ENCODE assay signal across 10 cellular contexts in the genomic region with DNA sequence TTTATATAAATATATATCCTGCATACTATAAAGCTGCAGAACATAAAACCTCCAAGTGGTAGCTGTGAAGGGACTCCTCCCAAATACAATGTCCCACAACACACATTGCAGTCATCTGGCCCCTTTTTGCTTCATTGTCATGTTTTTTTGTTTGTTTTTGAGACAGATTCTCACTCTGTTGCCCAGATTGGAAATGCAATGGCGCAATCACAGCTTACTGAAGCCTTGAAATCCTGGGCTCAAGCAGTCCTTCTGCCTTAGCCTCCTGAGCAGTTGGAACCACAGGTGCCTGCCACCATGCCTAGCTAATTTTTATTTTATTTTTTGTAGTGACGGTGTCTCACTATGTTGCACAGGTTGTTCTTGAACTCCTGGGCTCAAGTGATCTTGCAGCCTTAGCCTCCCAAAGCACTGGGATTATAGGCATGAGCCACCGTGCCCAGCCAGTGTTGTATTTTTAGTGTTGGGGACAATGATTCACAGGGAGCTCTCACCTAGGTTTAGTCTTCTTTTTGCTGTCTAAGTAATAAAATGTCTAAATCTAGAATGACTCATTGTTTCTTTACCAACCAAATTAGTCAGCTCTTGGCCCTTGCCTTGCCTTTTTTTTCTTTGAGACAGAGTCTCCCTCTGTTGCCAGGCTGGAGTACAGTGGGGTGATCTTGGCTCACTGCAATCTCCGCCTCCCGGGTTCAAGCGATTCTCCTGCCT. TPM values are rescaled to one million over a fixed set of nuclear protein-coding genes. Genes with fewer than 3 reads are reported as not detected.
DNase-seq lines count a peak whose midpoint lies in the region; ATAC-seq, FAIRE-seq and TF ChIP-seq lines count a peak whose summit lies in the region.
"Had no signal": no experiment of that assay in that cellular context is flagged by ENCODE, and none has a peak within 500 bp of the region (broad histone marks: within the 10 kb centered on the region; RNA-seq: fewer than 3 reads in every experiment).

No MANE protein-coding gene starts in this region.

- dilution Hi-C loops in endothelial cell of umbilical vein (cut with MboI; ENCODE audit: extremely low pct_ligation_motif_present, low sequenced_read_pairs), result no loop called here

- no peak overlapping the region for H3K27ac ChIP-seq in endothelial cell of umbilical vein (ENCODE audit: insufficient read depth, low read depth, low read length)

- no peak for TF ChIP-seq CTCF in endothelial cell of umbilical vein (IDR thresholded peaks at IDR 0.05; ENCODE audit: extremely low read depth in 1 of 2, insufficient read depth in 1 of 2, low read depth in 1 of 2, low read length in 2 of 2)

- no peaks in the 10 kb centered on the region for H3K36me3 ChIP-seq in endothelial cell of umbilical vein (ENCODE audit: control insufficient read depth in 2 of 2, extremely low read depth in 1 of 2, insufficient read depth in 2 of 2, low read length in 2 of 2)

- no peaks in the 10 kb centered on the region for H3K9me3 ChIP-seq in endothelial cell of umbilical vein (replicated peaks; ENCODE audit: control insufficient read depth, insufficient read depth, low read length)

- no peak overlapping the region for H3K4me2 ChIP-seq in endothelial cell of umbilical vein (ENCODE audit: insufficient read depth, low read length)

- peak; percentile 27 for DNase-seq in activated naive CD4-positive, alpha-beta T cell treated with Interleukin-2 at 50 U/mL for 16 hours
- DNase-seq in activated naive CD4-positive, alpha-beta T cell (lab: John Stamatoyannopoulos, UW), result no peak
- DNase-seq in NOMO-1 treated with DMSO at 0.1 percent for 48 hours (lab: John Stamatoyannopoulos, UW; ENCODE audit: unreplicated experiment) (peak; percentile 67), endothelial cell of umbilical vein (ENCODE audit: low read depth, low spot score) (peak; percentile 31), NCI-H2107 treated with DMSO at 0.1 percent for 48 hours (lab: John Stamatoyannopoulos, UW; ENCODE audit: unreplicated experiment) (no peak)
- peak; percentile 12 for DNase-seq in stimulated activated naive CD8-positive, alpha-beta T cell treated with anti-CD3 and anti-CD28 coated beads, Interleukin-15, Interleukin-2, amounts not matched to agents 100 U/mL and 50 U/mL, for 24 hours
- DNase-seq: CD4-positive, CD25-positive, alpha-beta regulatory T cell; Kasumi-1 had no signal

- no peaks in the 10 kb centered on the region for H3K9me1 ChIP-seq in endothelial cell of umbilical vein (replicated peaks; ENCODE audit: control insufficient read depth, extremely low read depth, insufficient read depth, low read length)

- no peaks in the 10 kb centered on the region for H3K4me1 ChIP-seq in endothelial cell of umbilical vein (ENCODE audit: control insufficient read depth, extremely low read depth, insufficient read depth, low read length)

- BruUV-seq in endothelial cell of umbilical vein (replicated peaks; lab: Mats Ljungman, UMichigan), result no TSS peak

- peak; percentile 90 for ATAC-seq in stimulated activated naive CD8-positive, alpha-beta T cell treated with anti-CD3 and anti-CD28 coated beads, Interleukin-15, Interleukin-2, amounts not matched to agents 100 U/mL and 50 U/mL, for 24 hours
- ATAC-seq in GM21526 (IDR thresholded peaks at IDR 0.05; ENCODE audit: low FRiP score, unreplicated experiment) (no peak), HG03280 (IDR thresholded peaks at IDR 0.05; ENCODE audit: unreplicated experiment) (no peak)

- H3K27me3 ChIP-seq in endothelial cell of umbilical vein (ENCODE audit: control insufficient read depth in 2 of 2, insufficient read depth in 2 of 2, low read length in 2 of 2), result no peaks in the 10 kb centered on the region

- CTCF ChIA-PET in endothelial cell of umbilical vein (lab: Charles Lee), result interaction anchor here (0.6 to 5.1 kb wide), 6 partner anchors 33 to 141 kb away, joined by 3 to 48 read pairs (median 5); no protein-coding TSS in a partner anchor

- H3K9ac ChIP-seq in endothelial cell of umbilical vein (replicated peaks; ENCODE audit: extremely low read depth, insufficient read depth, low read length), result no peak overlapping the region

- H3K79me2 ChIP-seq in endothelial cell of umbilical vein (ENCODE audit: control insufficient read depth, insufficient read depth, low read length), result no peaks in the 10 kb centered on the region

- H2AFZ ChIP-seq in endothelial cell of umbilical vein (ENCODE audit: low read depth, low read length), result no peak overlapping the region

- no peaks in the 10 kb centered on the region for H4K20me1 ChIP-seq in endothelial cell of umbilical vein (replicated peaks; ENCODE audit: control insufficient read depth, extremely low read depth, insufficient read depth, low read length)

- FAIRE-seq in endothelial cell of umbilical vein (lab: Jason Lieb, UNC), result peak; percentile 87

- H3K4me3 ChIP-seq in endothelial cell of umbilical vein (replicated peaks in 1 of 3; ENCODE audit: insufficient read depth in 1 of 3, low read depth in 1 of 3, low read length in 3 of 3), result no peak overlapping the region

- POLR2A ChIA-PET in endothelial cell of umbilical vein (lab: Charles Lee), result interaction anchor here (0.6 kb wide), 1 partner anchor 24 kb away, joined by 5 read pairs; no protein-coding TSS in a partner anchor

- no peak for TF ChIP-seq POLR2A in endothelial cell of umbilical vein (IDR thresholded peaks at IDR 0.05; ENCODE audit: low read depth, low read length)

- intact Hi-C loops in endothelial cell of umbilical vein (cut with micrococcal nuclease), result no loop called here

TF ChIP-seq in endothelial cell of umbilical vein, 7 proteins besides CTCF, POLR2A, EP300 and RAD21:
- TF ChIP-seq FOS (IDR thresholded peaks at IDR 0.05; ENCODE audit: borderline replicate concordance, insufficient read depth, low read length) (peak; percentile 36), EZH2 (IDR thresholded peaks at IDR 0.05; ENCODE audit: borderline replicate concordance, low read depth, low read length, severe bottlenecking) (no peak), POLR2AphosphoS5 (IDR thresholded peaks at IDR 0.05; ENCODE audit: insufficient read depth, low read depth, low read length) (no peak), GATA2 (IDR thresholded peaks at IDR 0.05; ENCODE audit: insufficient read depth, insufficient read length, low read depth, low read length) (no peak), JUN (IDR thresholded peaks at IDR 0.05; ENCODE audit: borderline replicate concordance, insufficient read depth, insufficient read length, low read depth) (peak; percentile 12), MYC (IDR thresholded peaks at IDR 0.05; ENCODE audit: low read depth, low read length) (no peak)
- TF ChIP-seq, protein P1, sequence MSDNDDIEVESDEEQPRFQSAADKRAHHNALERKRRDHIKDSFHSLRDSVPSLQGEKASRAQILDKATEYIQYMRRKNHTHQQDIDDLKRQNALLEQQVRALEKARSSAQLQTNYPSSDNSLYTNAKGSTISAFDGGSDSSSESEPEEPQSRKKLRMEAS (IDR thresholded peaks at IDR 0.05; ENCODE audit: insufficient read depth, insufficient read length), result no peak

RNA-seq across cellular contexts. Expression of a gene that starts 24.0 kb away (rescaled TPM):
- total RNA-seq in endothelial cell of umbilical vein, result 34.5 and 38.3 TPM in 2 replicates
- polyA plus RNA-seq in endothelial cell of umbilical vein, result 4.6 and 8.1 TPM in 2 replicates
- 9.3 and 10.5 TPM in 2 replicates for polyA plus RNA-seq in endothelial cell of umbilical vein (2011; cell fraction: cytosol; rRNA removed)
- polyA plus RNA-seq in endothelial cell of umbilical vein (2011; cell fraction: nucleus; rRNA removed), result 10.4 and 13.7 TPM in 2 replicates
- 15.4 and 18.8 TPM in 2 replicates for polyA plus RNA-seq in endothelial cell of umbilical vein (2012)
- 13.0 and 14.9 TPM in 2 replicates for polyA minus RNA-seq in endothelial cell of umbilical vein
- polyA minus RNA-seq in endothelial cell of umbilical vein (2011; cell fraction: cytosol; rRNA and poly(A)+ RNA removed), result 19.0 TPM
- polyA minus RNA-seq in endothelial cell of umbilical vein (2011; cell fraction: nucleus; rRNA and poly(A)+ RNA removed), result 15.1 and 16.7 TPM in 2 replicates

Comparison
In these comparisons a context has a peak if more than half of its experiments do, and no peak if none do; other contexts are left out.
1. DNase-seq: peak in activated naive CD4-positive, alpha-beta T cell treated with Interleukin-2 at 50 U/mL for 16 hours (single experiment), NOMO-1 treated with DMSO at 0.1 percent for 48 hours (single experiment), endothelial cell of umbilical vein (single experiment) and stimulated activated naive CD8-positive, alpha-beta T cell treated with anti-CD3 and anti-CD28 coated beads, Interleukin-15, Interleukin-2, amounts not matched to agents 100 U/mL and 50 U/mL, for 24 hours (single experiment); none in activated naive CD4-positive, alpha-beta T cell (0 of 4) and NCI-H2107 treated with DMSO at 0.1 percent for 48 hours (single experiment).